13 cellular contexts compared by ENCODE assay signal in genomic region chr6:122735618-122736017, GRCh38. TPM values are rescaled to one million over a fixed set of nuclear protein-coding genes. Genes with fewer than 3 reads are reported as not detected.
A peak's percentile ranks its signal among the peaks of the same experiment; 100 is the strongest.
DNase-seq lines count a peak whose midpoint lies in the region; ATAC-seq and TF ChIP-seq lines count a peak whose summit lies in the region.
"Had no signal": no experiment of that assay in that cellular context is flagged by ENCODE, and none has a peak within 500 bp of the region (broad histone marks: within the 10 kb centered on the region; RNA-seq: fewer than 3 reads in every experiment).

No MANE protein-coding gene starts in this region.

- intact Hi-C loops in sciatic nerve (cut with DNase I): no loop called here

- no peak overlapping the region for H3K4me3 ChIP-seq in MM.1S (ENCODE audit: low read length)
- H3K4me3 ChIP-seq: transverse colon had no signal

- TF ChIP-seq CTCF in MM.1S (IDR thresholded peaks at IDR 0.05; ENCODE audit: low read length): no peak

- H3F3A ChIP-seq in MM.1S (ENCODE audit: insufficient read depth, low read length): no peaks in the 10 kb centered on the region

- H2AFZ ChIP-seq in MM.1S (ENCODE audit: low read length): no peak overlapping the region

- no peaks in the 10 kb centered on the region for H3K9me2 ChIP-seq in MM.1S (replicated peaks; ENCODE audit: insufficient read depth, low read length)

- H3K4me1 ChIP-seq in MM.1S (ENCODE audit: low read length): no peaks in the 10 kb centered on the region
- H3K4me1 ChIP-seq: transverse colon had no signal

- peak; percentile 46 for ATAC-seq in sciatic nerve
- ATAC-seq in HG02840 (IDR thresholded peaks at IDR 0.05; ENCODE audit: low FRiP score, unreplicated experiment): no peak

- no peaks in the 10 kb centered on the region for H3K79me2 ChIP-seq in MM.1S (ENCODE audit: low read length)

- H3K9me3 ChIP-seq in MM.1S (replicated peaks; ENCODE audit: insufficient read depth, low read length): no peaks in the 10 kb centered on the region
- H3K9me3 ChIP-seq: transverse colon had no signal

- no peaks in the 10 kb centered on the region for H3K27me3 ChIP-seq in MM.1S (replicated peaks; ENCODE audit: insufficient read depth, low read length)
- H3K27me3 ChIP-seq: transverse colon had no signal

- H3K36me3 ChIP-seq in MM.1S (replicated peaks; ENCODE audit: insufficient read depth, low read length): no peaks in the 10 kb centered on the region
- H3K36me3 ChIP-seq: transverse colon had no signal

- no peaks in the 10 kb centered on the region for H4K20me1 ChIP-seq in MM.1S (ENCODE audit: insufficient read depth, low read length)

- DNase-seq in NCI-H1092 treated with DMSO at 0.1 percent for 48 hours (lab: John Stamatoyannopoulos, UW): peak; percentile 39
- DNase-seq in NCI-H1092 (lab: John Stamatoyannopoulos, UW): no peak
- peak; percentile 93 for DNase-seq in NCI-H345 (lab: John Stamatoyannopoulos, UW)
- peak; percentile 57 for DNase-seq in cerebellar cortex (ENCODE audit: low spot score)
- no peak for DNase-seq in sciatic nerve (ENCODE audit: low spot score)
- no peak for DNase-seq in MM.1S
- DNase-seq in stimulated activated CD4-positive, alpha-beta T cell treated with anti-CD3 and anti-CD28 coated beads, Interleukin-4, amount 100 ng/mL, for 24 hours: no peak
- DNase-seq: activated CD4-positive, alpha-beta T cell treated with anti-CD3 and anti-CD28 coated beads for 48 hours; DMS 273 treated with DMSO at 0.1 percent for 48 hours; transverse colon had no signal

- no peak overlapping the region for H3K9ac ChIP-seq in MM.1S (ENCODE audit: low read length)

- no peak overlapping the region for H3K27ac ChIP-seq in MM.1S (ENCODE audit: low read length)
- H3K27ac ChIP-seq: transverse colon had no signal

- H3K4me2 ChIP-seq in MM.1S (ENCODE audit: low read depth, low read length): no peak overlapping the region

RNA-seq across cellular contexts. Expression of gene FABP7, which starts 43.9 kb away (rescaled TPM):
- not detected for total RNA-seq in sciatic nerve
- total RNA-seq: OCI-LY7, osteoblast had no signal

RNA-seq across cellular contexts. Expression of gene SMPDL3A, which starts 53.4 kb away (rescaled TPM):
- total RNA-seq in sciatic nerve: 9.3 TPM
- total RNA-seq: OCI-LY7 had no signal

Comparison
In these comparisons a context has a peak if more than half of its experiments do, and no peak if none do; other contexts are left out.
1. DNase-seq: peak in NCI-H1092 treated with DMSO at 0.1 percent for 48 hours (single experiment), NCI-H345 (single experiment) and cerebellar cortex (single experiment); none in NCI-H1092 (single experiment), sciatic nerve (single experiment), MM.1S (single experiment) and stimulated activated CD4-positive, alpha-beta T cell treated with anti-CD3 and anti-CD28 coated beads, Interleukin-4, amount 100 ng/mL, for 24 hours (single experiment).